Comparison of ENCODE assay signal across 7 cellular contexts in genomic region chr13:94602467-94602866, GRCh38. TPM values are rescaled to one million over a fixed set of nuclear protein-coding genes. Genes with fewer than 3 reads are reported as not detected.
DNase-seq lines count a peak whose midpoint lies in the region; ATAC-seq and TF ChIP-seq lines count a peak whose summit lies in the region.

No MANE protein-coding gene starts in this region.

- H3K14ac ChIP-seq in H9 (ENCODE audit: insufficient read depth, low read length) = no peak overlapping the region

- H3T11ph ChIP-seq in H9 (ENCODE audit: low read length) = no peak overlapping the region

- peaks cover 11 to 13% of the 10 kb centered on the region in 2 experiments for H3K9me3 Mint-ChIP-seq in H9

- H3K9ac ChIP-seq in H9 (ENCODE audit: extremely low read depth, insufficient read length, low read length) = peak overlapping the region; percentile 74
- peak overlapping the region; percentile 72 to 80 (median 77) for H3K9ac ChIP-seq in skeletal muscle tissue (ENCODE audit: low read depth in 1 of 3, low read length in 3 of 3)

- H3K4me1 Mint-ChIP-seq in H9 = peaks cover 7 to 8% of the 10 kb centered on the region in 2 experiments

- ATAC-seq in GM19395 (IDR thresholded peaks at IDR 0.05; ENCODE audit: unreplicated experiment) (no peak), GM18868 (IDR thresholded peaks at IDR 0.05; ENCODE audit: unreplicated experiment) (no peak)

- no peak overlapping the region for H2AK5ac ChIP-seq in H9 (ENCODE audit: insufficient read length, low read length)

- no peak overlapping the region for H3K23ac ChIP-seq in H9 (ENCODE audit: insufficient read length, low read depth, low read length)

- H3K79me1 ChIP-seq in H9 (ENCODE audit: insufficient read depth, low read depth, low read length, poor library complexity, severe bottlenecking) = no peaks in the 10 kb centered on the region

- no peak for DNase-seq in H9
- no peak for DNase-seq in SJSA1 (ENCODE audit: low read depth in 1 of 2, low spot score in 2 of 2)
- DNase-seq in foreskin fibroblast = no peak
- DNase-seq in NCI-H1930 (lab: John Stamatoyannopoulos, UW) = no peak

- H3K18ac ChIP-seq in H9 (ENCODE audit: insufficient read length, low read depth, low read length) = no peak overlapping the region

- peak overlapping the region; percentile 48 for H3K4me2 ChIP-seq in H9 (ENCODE audit: insufficient read depth, insufficient read length, low read length)

- H2BK20ac ChIP-seq in H9 (ENCODE audit: low read depth, low read length, poor library complexity, severe bottlenecking) = no peak overlapping the region

- H2AFZ ChIP-seq in H9 (ENCODE audit: low read length) = no peak overlapping the region

- no CpG with 5 or more reads among the region's 1 CpG for WGBS in H9 (ENCODE audit: extremely low coverage, insufficient read length, low lambda C conversion rate)

- peaks cover 17% of the 10 kb centered on the region for H3K27me3 Mint-ChIP-seq in H9 (ENCODE audit: low read depth)

- H2BK120ac ChIP-seq in H9 (ENCODE audit: low read depth, low read length, poor library complexity, severe bottlenecking) = no peak overlapping the region

- H3K23me2 ChIP-seq in H9 (ENCODE audit: insufficient read length, low read depth, low read length, poor library complexity, severe bottlenecking) = no peaks in the 10 kb centered on the region

- no peak overlapping the region for H2BK15ac ChIP-seq in H9 (ENCODE audit: low read depth, low read length)

- H3K36me3 Mint-ChIP-seq in H9 (ENCODE audit: insufficient read depth in 1 of 3, low read depth in 3 of 3) = peaks cover 13 to 28% (median 23%) of the 10 kb centered on the region in 3 experiments

- peak overlapping the region in 2 of 3 experiments; percentile 94 to 97; a peak in 2 of 7 replicates for H3K27ac Mint-ChIP-seq in H9

- H3K56ac ChIP-seq in H9 (ENCODE audit: insufficient read length, low read depth, low read length) = no peak overlapping the region

- no peak overlapping the region for H3K4ac ChIP-seq in H9 (ENCODE audit: low read depth, low read length)

- peaks cover 2% of the 10 kb centered on the region; the same call in 1 of the 2 replicates for H3K79me2 ChIP-seq in H9 (ENCODE audit: insufficient read depth, low read length)

- no peak overlapping the region for H3K27ac ChIP-seq in H9 (ENCODE audit: insufficient read length, low read depth, low read length)
- no peak overlapping the region for H3K27ac ChIP-seq in SJSA1
- peak overlapping the region; percentile 47 for H3K27ac ChIP-seq in skeletal muscle tissue (ENCODE audit: low read depth, low read length)

- no peak overlapping the region for H2BK5ac ChIP-seq in H9 (ENCODE audit: insufficient read length, low read length)

- peak overlapping the region; percentile 89 to 91 for H3K4me3 Mint-ChIP-seq in H9

- H4K8ac ChIP-seq in H9 (replicated peaks; ENCODE audit: insufficient read length, low read depth, low read length) = no peak overlapping the region

- H3K4me1 ChIP-seq in H9 (ENCODE audit: insufficient read depth, low read length) (no peaks in the 10 kb centered on the region), SJSA1 (replicated peaks) (peaks cover 4% of the 10 kb centered on the region; the same call in 1 of the 2 replicates), skeletal muscle tissue (ENCODE audit: control insufficient read depth in 3 of 3, insufficient read depth in 3 of 3, low read length in 3 of 3) (peaks cover 0 to 11% (median 3%) of the 10 kb centered on the region in 3 donors)

- H3K36me3 ChIP-seq in SJSA1 (peaks cover 26% of the 10 kb centered on the region), skeletal muscle tissue (ENCODE audit: control insufficient read depth in 3 of 3, insufficient read depth in 3 of 3, low read length in 3 of 3) (peaks cover 0 to 11% (median 0%) of the 10 kb centered on the region in 3 donors)

- H3K27me3 ChIP-seq in H9 (ENCODE audit: insufficient read depth, low read length) (no peaks in the 10 kb centered on the region; the same call in 1 of the 2 replicates), SJSA1 (replicated peaks) (no peaks in the 10 kb centered on the region), skeletal muscle tissue (ENCODE audit: control insufficient read depth in 3 of 3, insufficient read depth in 3 of 3, low read length in 3 of 3) (no peaks in the 10 kb centered on the region)

- TF ChIP-seq CTCF in H9 (conservative IDR thresholded peaks at IDR 0.05) = no peak
- TF ChIP-seq CTCF in foreskin fibroblast (IDR thresholded peaks at IDR 0.05; ENCODE audit: low read depth, low read length) = no peak

- H3K4me3 ChIP-seq in SJSA1 (peak overlapping the region; percentile 73), foreskin fibroblast (ENCODE audit: low read depth in 1 of 2, low read length in 2 of 2) (peak overlapping the region; percentile 93 to 97), skeletal muscle tissue (ENCODE audit: low read length in 3 of 3) (peak overlapping the region; percentile 85 to 89 (median 85))

- H3K9me3 ChIP-seq in H9 (ENCODE audit: control insufficient read depth, low read depth, low read length) (peaks cover 7% of the 10 kb centered on the region), SJSA1 (replicated peaks) (peaks cover 3% of the 10 kb centered on the region; the same call in 1 of the 2 replicates), skeletal muscle tissue (ENCODE audit: control insufficient read depth in 3 of 3, low read length in 3 of 3) (no peaks in the 10 kb centered on the region)

- H4K5ac ChIP-seq in H9 (ENCODE audit: insufficient read length, low read depth, low read length) = no peak overlapping the region

- H4K91ac ChIP-seq in H9 (ENCODE audit: insufficient read length, low read depth, low read length) = no peak overlapping the region

- no peak overlapping the region for H2BK12ac ChIP-seq in H9 (ENCODE audit: insufficient read length, low read depth, low read length)

- no peaks in the 10 kb centered on the region for H4K20me1 ChIP-seq in H9 (ENCODE audit: control insufficient read depth, insufficient read depth, insufficient read length)

RNA-seq across cellular contexts. Expression of gene GPR180, which starts 0.8 kb away (rescaled TPM):
- total RNA-seq in H9 (2021) = 5.1 and 5.5 TPM in 2 replicates
- total RNA-seq in SJSA1 (2014; rRNA removed; shearing (Covaris generic)) = 9.2 and 10.7 TPM in 2 replicates
- 6.3 TPM for total RNA-seq in skeletal muscle tissue

RNA-seq across cellular contexts. Expression of gene TGDS, which starts 6.5 kb away (rescaled TPM):
- total RNA-seq in H9 (2021) = 10.4 and 13.9 TPM in 2 replicates
- total RNA-seq in SJSA1 (2014; rRNA removed; shearing (Covaris generic)) = 10.0 and 12.1 TPM in 2 replicates
- 12.0 TPM for total RNA-seq in skeletal muscle tissue
